In the genomic region with DNA sequence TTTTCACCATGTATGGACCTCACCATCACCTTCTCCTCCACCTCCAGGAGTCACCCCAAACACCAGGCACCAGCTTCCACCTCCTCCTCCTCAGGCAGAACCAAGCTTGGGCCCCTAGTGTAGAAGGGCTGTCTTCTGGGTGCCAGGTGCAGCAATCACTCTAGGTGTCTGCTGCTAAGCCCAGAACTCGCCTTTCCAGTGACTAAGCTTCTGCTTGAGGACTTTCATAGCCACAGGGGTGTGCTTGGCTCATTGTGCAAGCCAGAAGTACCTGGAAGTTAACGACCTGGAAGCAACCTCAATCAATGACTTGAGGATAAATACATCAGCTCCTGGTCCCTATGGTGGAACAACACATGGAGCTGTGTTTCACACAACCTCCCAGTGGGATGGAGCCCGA, we compare ENCODE assay signal across 30 cellular contexts.
"Had no signal": no experiment of that assay in that cellular context is flagged by ENCODE, and none has a peak within 500 bp of the region (broad histone marks: within the 10 kb centered on the region; RNA-seq: fewer than 3 reads in every experiment).

No MANE protein-coding gene starts in this region.

- H3K27me3 Mint-ChIP-seq: activated CD8-positive, alpha-beta T cell treated with anti-CD3 and anti-CD28 coated beads for 36 hours; activated naive CD8-positive, alpha-beta T cell had no signal

- H3K4me1 ChIP-seq: colonic mucosa, esophagus squamous epithelium, gastroesophageal sphincter had no signal

- H3K4me3 Mint-ChIP-seq: activated B cell treated with CpG ODN at 0.5 μM for 24 hours; activated CD8-positive, alpha-beta T cell treated with anti-CD3 and anti-CD28 coated beads for 36 hours; activated naive CD8-positive, alpha-beta T cell; activated T-cell treated with anti-CD3 and anti-CD28 coated beads, Interleukin-2, amount 50 U/mL, for 4 hours; activated T-helper 17 cell treated with anti-CD3 and anti-CD28 coated beads, Interleukin-2, amount 50 U/mL, for 72 hours; T-helper 17 cell; T-helper 2 cell treated with Interferon-gamma antibody and Interleukin-4, amounts not matched to agents 5 μg/mL and 100 μg/mL, for 36 hours had no signal

- H3K4me1 Mint-ChIP-seq: activated B cell treated with CpG ODN at 0.5 μM for 24 hours; activated T-helper 17 cell treated with anti-CD3 and anti-CD28 coated beads, Interleukin-2, amount 50 U/mL, for 72 hours had no signal

- H3K9me3 Mint-ChIP-seq: activated T-helper 17 cell treated with anti-CD3 and anti-CD28 coated beads, Interleukin-2, amount 50 U/mL, for 72 hours had no signal

- H3K27ac Mint-ChIP-seq: activated B cell treated with CpG ODN at 0.5 μM for 24 hours; activated CD8-positive, alpha-beta T cell treated with anti-CD3 and anti-CD28 coated beads for 36 hours; activated naive CD8-positive, alpha-beta T cell; activated T-helper 17 cell treated with anti-CD3 and anti-CD28 coated beads, Interleukin-2, amount 50 U/mL, for 72 hours; T-helper 17 cell; T-helper 2 cell treated with Interferon-gamma antibody and Interleukin-4, amounts not matched to agents 5 μg/mL and 100 μg/mL, for 36 hours had no signal

- DNase-seq: activated B cell treated with CpG ODN at 0.5 μM for 24 hours; activated CD4-positive, alpha-beta T cell treated with anti-CD3 and anti-CD28 coated beads for 48 hours; activated CD4-positive, alpha-beta T cell treated with anti-CD3 and anti-CD28 coated beads, Interleukin-2, amount 50 U/mL, for 1 hour; activated CD4-positive, alpha-beta T cell treated with anti-CD3 and anti-CD28 coated beads, Interleukin-2, amount 50 U/mL, for 48 hours; activated CD8-positive, alpha-beta memory T cell treated with anti-CD3 and anti-CD28 coated beads for 24 hours; activated CD8-positive, alpha-beta T cell treated with anti-CD3 and anti-CD28 coated beads for 36 hours; activated effector memory CD4-positive, alpha-beta T cell treated with Interleukin-2 at 50 U/mL for 16 hours; activated gamma-delta T cell treated with Interleukin-2 at 50 U/mL for 16 hours; activated naive CD4-positive, alpha-beta T cell treated with anti-CD3 and anti-CD28 coated beads, Interleukin-2, amount 50 U/mL, for 16 hours; activated naive CD4-positive, alpha-beta T cell treated with Interleukin-2 at 50 U/mL for 16 hours; activated T-cell treated with anti-CD3 and anti-CD28 coated beads, Interleukin-2, amount 50 U/mL, for 4 hours; amniotic stem cell; anterior cingulate cortex; brain microvascular endothelial cell; central memory CD4-positive, alpha-beta T cell; cerebellar nuclear complex; colonic mucosa; effector CD8-positive, alpha-beta T cell; esophagus squamous epithelium; foreskin melanocyte; T-helper 1 cell; T-helper 17 cell; T1000; WERI-Rb-1 had no signal

- ATAC-seq: activated CD4-positive, CD25-positive, alpha-beta regulatory T cell treated with anti-CD3 and anti-CD28 coated beads, Interleukin-2, amount 50 U/mL, for 24 hours; activated CD8-positive, alpha-beta T cell treated with anti-CD3 and anti-CD28 coated beads for 36 hours; activated T-cell treated with anti-CD3 and anti-CD28 coated beads, Interleukin-2, amount 50 U/mL, for 4 hours; activated T-helper 17 cell treated with anti-CD3 and anti-CD28 coated beads, Interleukin-2, amount 50 U/mL, for 72 hours; gastroesophageal sphincter; T-helper 17 cell had no signal

- H3K9me3 ChIP-seq: colonic mucosa, gastroesophageal sphincter had no signal

- H3K36me3 Mint-ChIP-seq: activated naive CD8-positive, alpha-beta T cell had no signal

- H3K27me3 ChIP-seq: brain microvascular endothelial cell, cardiac muscle cell, colonic mucosa, gastroesophageal sphincter had no signal

- H3K36me3 ChIP-seq: brain microvascular endothelial cell, cardiac muscle cell, colonic mucosa, esophagus squamous epithelium, gastroesophageal sphincter, WERI-Rb-1 had no signal

- H3K4me3 ChIP-seq: cardiac muscle cell, colonic mucosa, esophagus squamous epithelium, gastroesophageal sphincter had no signal

- H3K27ac ChIP-seq: brain microvascular endothelial cell, colonic mucosa, esophagus squamous epithelium, gastroesophageal sphincter, WERI-Rb-1 had no signal
